Comparison of ENCODE assay signal across 8 cellular contexts in the genomic region with DNA sequence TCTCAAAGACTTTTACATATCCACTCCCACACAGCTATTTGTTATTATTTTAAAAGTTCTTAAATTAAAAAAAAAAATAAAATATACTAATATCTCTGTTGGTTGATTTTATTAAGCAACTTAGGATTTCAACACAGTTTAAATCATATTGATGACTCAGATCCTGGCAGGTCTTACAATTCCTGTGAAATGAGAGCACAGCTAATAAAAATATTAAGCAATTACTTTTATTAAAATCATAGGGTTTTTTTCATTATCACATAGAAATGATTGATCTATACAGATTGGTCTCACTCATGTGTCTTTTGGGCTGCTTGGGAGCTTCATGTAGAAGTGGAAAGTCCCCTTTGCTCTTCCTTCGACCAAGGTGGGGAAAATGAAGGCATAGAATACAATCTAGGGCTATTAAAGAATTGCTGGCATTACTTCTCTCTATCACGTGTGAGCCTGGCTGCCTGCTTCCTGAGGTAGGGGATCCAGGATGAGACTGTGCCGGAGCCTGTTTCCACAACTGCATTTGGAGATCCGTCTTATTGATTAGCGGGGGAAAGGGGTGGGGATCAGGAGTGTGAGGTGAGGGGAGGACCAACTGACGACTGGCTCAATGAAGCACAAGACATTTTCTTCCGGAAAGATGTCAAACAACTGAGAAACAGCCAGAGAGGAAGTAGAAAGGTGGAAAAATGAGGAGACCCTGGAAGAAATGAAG.
DNase-seq lines count a peak whose midpoint lies in the region; ATAC-seq and TF ChIP-seq lines count a peak whose summit lies in the region.

No MANE protein-coding gene starts in this region.

- H2AFZ ChIP-seq in neural cell (ENCODE audit: low read depth, low read length): peak overlapping the region; percentile 52

- no peaks in the 10 kb centered on the region for H3K4me1 ChIP-seq in colonic mucosa

- H3K27ac ChIP-seq in AG04450 (ENCODE audit: low read depth, low read length) (peak overlapping the region; percentile 92), neural cell (ENCODE audit: low read length) (peak overlapping the region; percentile 76), colonic mucosa (no peak overlapping the region)

- no peak for TF ChIP-seq RAD21 in neural cell (conservative IDR thresholded peaks at IDR 0.05)

- H3F3A ChIP-seq in neural cell (ENCODE audit: insufficient read depth, low read length, poor library complexity, severe bottlenecking): no peaks in the 10 kb centered on the region

- intact Hi-C loops in colonic mucosa (cut with DNase I): no loop called here

- peaks cover 6% of the 10 kb centered on the region for H3K36me3 Mint-ChIP-seq in mesothelial cell of epicardium

- TF ChIP-seq CTCF in AG04450 (IDR thresholded peaks at IDR 0.05; ENCODE audit: low read depth, low read length) (no peak), neural cell (IDR thresholded peaks at IDR 0.05; ENCODE audit: poor library complexity, severe bottlenecking) (no peak), mesothelial cell of epicardium (IDR thresholded peaks at IDR 0.05; ENCODE audit: unreplicated experiment) (no peak), colonic mucosa (IDR thresholded peaks at IDR 0.05) (no peak)

- ATAC-seq in GM21825 (IDR thresholded peaks at IDR 0.05; ENCODE audit: unreplicated experiment): no peak

- POLR2A ChIA-PET in AG04450 (lab: Yijun Ruan, JAX): interaction anchor here (0.8 to 1.2 kb wide), 2 partner anchors 14 to 207 kb away, joined by 3 to 4 read pairs; no protein-coding TSS in a partner anchor

- H3K27me3 Mint-ChIP-seq in mesothelial cell of epicardium (ENCODE audit: low read depth): no peaks in the 10 kb centered on the region

- H3K9me2 ChIP-seq in neural cell (ENCODE audit: insufficient read depth, low read length): no peaks in the 10 kb centered on the region

- H3K4me3 Mint-ChIP-seq in mesothelial cell of epicardium: no peak overlapping the region

- H3K36me3 ChIP-seq in neural cell (ENCODE audit: insufficient read depth, low read length) (no peaks in the 10 kb centered on the region), colonic mucosa (no peaks in the 10 kb centered on the region)

- H3K9ac ChIP-seq in neural cell (ENCODE audit: low read length) (peak overlapping the region; percentile 62), colonic mucosa (ENCODE audit: low read depth in 2 of 2, low read length in 2 of 2) (no peak overlapping the region)

- no peaks in the 10 kb centered on the region for H3K27me3 ChIP-seq in AG04450 (ENCODE audit: control insufficient read depth, insufficient read depth, low read length)
- no peaks in the 10 kb centered on the region for H3K27me3 ChIP-seq in neural cell (ENCODE audit: insufficient read depth, low read depth, low read length)
- H3K27me3 ChIP-seq in colonic mucosa: no peaks in the 10 kb centered on the region

- no peaks in the 10 kb centered on the region for H4K20me1 ChIP-seq in neural cell (ENCODE audit: insufficient read depth)

- H3K9me3 ChIP-seq in AG04450 (ENCODE audit: control insufficient read depth, insufficient read depth, low read length) (no peaks in the 10 kb centered on the region), neural cell (ENCODE audit: low read length) (no peaks in the 10 kb centered on the region), colonic mucosa (no peaks in the 10 kb centered on the region)

- H3K4me2 ChIP-seq in neural cell (ENCODE audit: low read length): peak overlapping the region; percentile 43

- H3K4me1 Mint-ChIP-seq in mesothelial cell of epicardium: peaks cover 19% of the 10 kb centered on the region

- peak overlapping the region; percentile 58 for H3K4me3 ChIP-seq in AG04450 (ENCODE audit: low read depth, low read length)
- peak overlapping the region; percentile 63 for H3K4me3 ChIP-seq in neural cell (ENCODE audit: low read length)
- no peak overlapping the region for H3K4me3 ChIP-seq in colonic mucosa

- DNase-seq in AG04450 (ENCODE audit: low read depth, low spot score): no peak
- peak; percentile 69 to 75 for DNase-seq in NCI-H526 (lab: John Stamatoyannopoulos, UW)
- DNase-seq in fibroblast of gingiva (ENCODE audit: low read depth): peak; percentile 82
- DNase-seq in mesothelial cell of epicardium (ENCODE audit: low spot score in 2 of 2, unreplicated experiment in 2 of 2): no peak
- DNase-seq in colonic mucosa: no peak
- DNase-seq in GF-D8 (lab: John Stamatoyannopoulos, UW): no peak

- TF ChIP-seq EP300 in neural cell (conservative IDR thresholded peaks at IDR 0.05; ENCODE audit: poor library complexity, severe bottlenecking): no peak

- no peaks in the 10 kb centered on the region for H3K79me2 ChIP-seq in neural cell (replicated peaks; ENCODE audit: insufficient read depth, low read length)

- H3K27ac Mint-ChIP-seq in mesothelial cell of epicardium: no peak overlapping the region

- no peaks in the 10 kb centered on the region for H3K9me3 Mint-ChIP-seq in mesothelial cell of epicardium

- CTCF ChIA-PET in AG04450 (lab: Charles Lee): no interaction called here

TF ChIP-seq in neural cell, 6 proteins besides CTCF, POLR2A, EP300 and RAD21:
- TF ChIP-seq MXI1 (conservative IDR thresholded peaks at IDR 0.05; ENCODE audit: poor library complexity, severe bottlenecking): peak; percentile 3
- TF ChIP-seq EZH2 (IDR thresholded peaks at IDR 0.05; ENCODE audit: borderline replicate concordance, insufficient read depth, low read length, poor library complexity, severe bottlenecking): no peak
- peak; percentile 13 for TF ChIP-seq REST (IDR thresholded peaks at IDR 0.05; ENCODE audit: borderline replicate concordance)
- peak; percentile 56 for TF ChIP-seq TAF1 (IDR thresholded peaks at IDR 0.05; ENCODE audit: low read depth)

Comparison
In these comparisons a context has a peak if more than half of its experiments do, and no peak if none do; other contexts are left out.
1. DNase-seq: peak in NCI-H526 (2 of 2) and fibroblast of gingiva (single experiment); none in AG04450 (single experiment), mesothelial cell of epicardium (0 of 2), colonic mucosa (single experiment) and GF-D8 (single experiment).